Comparison of ENCODE assay signal across 19 cellular contexts in the genomic region with DNA sequence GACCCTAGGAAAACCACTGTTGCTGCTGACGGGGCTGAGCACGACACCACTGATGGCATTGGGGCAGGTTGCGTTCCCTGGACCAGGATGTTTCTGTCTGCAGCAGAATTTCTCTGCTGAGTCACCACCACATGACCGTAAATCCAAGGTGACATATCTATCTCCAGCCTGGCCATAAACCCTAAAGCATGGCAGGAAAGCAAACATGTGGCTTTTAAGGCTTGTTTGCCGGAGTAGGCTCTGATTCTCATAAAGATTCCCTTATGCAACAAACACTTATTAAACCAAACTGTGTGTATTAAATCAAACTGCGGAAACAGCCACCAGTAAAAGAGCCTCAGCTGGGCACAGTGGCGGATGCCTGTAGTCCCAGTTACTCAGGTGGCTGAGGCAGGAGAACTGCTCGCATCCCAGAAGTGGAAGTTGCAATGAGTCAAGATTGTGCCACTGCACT. TPM values are rescaled to one million over a fixed set of nuclear protein-coding genes. Genes with fewer than 3 reads are reported as not detected.
DNase-seq lines count a peak whose midpoint lies in the region; TF ChIP-seq lines count a peak whose summit lies in the region.
"Had no signal": no experiment of that assay in that cellular context is flagged by ENCODE, and none has a peak within 500 bp of the region (broad histone marks: within the 10 kb centered on the region; RNA-seq: fewer than 3 reads in every experiment).

No MANE protein-coding gene starts in this region.

- H3K4me1 Mint-ChIP-seq in activated T-helper 1 cell treated with anti-CD3 and anti-CD28 coated beads, Interleukin-12 subunit alpha, Interleukin-12 subunit beta, Interleukin-2, Interleukin-4 antibody, amounts not matched to agents 30 ng/mL and 10 ng/mL and 1 ng/mL, durations not matched to agents 14 hours and 24 hours and 36 hours (ENCODE audit: low read depth): no peaks in the 10 kb centered on the region
- H3K4me1 Mint-ChIP-seq: activated naive CD8-positive, alpha-beta T cell treated with anti-CD3 and anti-CD28 coated beads, Interleukin-2, amount 10 ng/mL, durations not matched to agents 7 days and 5 days had no signal

- H3K4me1 ChIP-seq in transverse colon: peaks cover 0 to 22% (median 8%) of the 10 kb centered on the region in 4 donors
- H3K4me1 ChIP-seq: thyroid gland had no signal

- WGBS in transverse colon (ENCODE audit: low coverage in 1 of 2), 2 donors: 62% methylated on average over 8 of the region's 8 CpGs; no CpG with 5 or more reads in 1 of the 2 donors

- H3K9me3 Mint-ChIP-seq in activated T-helper 1 cell treated with anti-CD3 and anti-CD28 coated beads, Interleukin-12 subunit alpha, Interleukin-12 subunit beta, Interleukin-2, Interleukin-4 antibody, amounts not matched to agents 30 ng/mL and 10 ng/mL and 1 ng/mL, durations not matched to agents 14 hours and 24 hours and 36 hours: no peaks in the 10 kb centered on the region

- no peaks in the 10 kb centered on the region for H3K27me3 ChIP-seq in transverse colon
- H3K27me3 ChIP-seq: heart left ventricle, thyroid gland had no signal

- peaks cover 0 to 2% (median 0%) of the 10 kb centered on the region in 4 donors for H3K36me3 ChIP-seq in transverse colon

- H3K9me3 ChIP-seq in transverse colon: no peaks in the 10 kb centered on the region
- H3K9me3 ChIP-seq: thyroid gland had no signal

- no peak for TF ChIP-seq EP300 in transverse colon (IDR thresholded peaks at IDR 0.05; ENCODE audit: low read depth)

- H3K4me3 ChIP-seq in fibroblast of mammary gland (ENCODE audit: control insufficient read depth, low read depth, low read length): no peak overlapping the region
- no peak overlapping the region for H3K4me3 ChIP-seq in transverse colon
- H3K4me3 ChIP-seq: heart left ventricle, thyroid gland had no signal

- H3K27ac ChIP-seq in transverse colon (peak overlapping the region in 2 of 4 donors; percentile 20 to 55), caudate nucleus (ENCODE audit: low read depth, low read length) (no peak overlapping the region)
- H3K27ac ChIP-seq: heart left ventricle, thyroid gland had no signal

- intact Hi-C loops in transverse colon (cut with DNase I; ENCODE audit: low total_unique reads): no loop called here
- intact Hi-C loops in activated T-helper 1 cell treated with anti-CD3 and anti-CD28 coated beads, Interleukin-12 subunit alpha, Interleukin-12 subunit beta, Interleukin-2, Interleukin-4 antibody, amounts not matched to agents 30 ng/mL and 10 ng/mL and 1 ng/mL, durations not matched to agents 14 hours and 24 hours and 36 hours (cut with micrococcal nuclease): no loop called here

- H3K27me3 Mint-ChIP-seq in activated T-helper 1 cell treated with anti-CD3 and anti-CD28 coated beads, Interleukin-12 subunit alpha, Interleukin-12 subunit beta, Interleukin-2, Interleukin-4 antibody, amounts not matched to agents 30 ng/mL and 10 ng/mL and 1 ng/mL, durations not matched to agents 14 hours and 24 hours and 36 hours (ENCODE audit: insufficient read depth): no peaks in the 10 kb centered on the region
- H3K27me3 Mint-ChIP-seq: activated naive CD8-positive, alpha-beta T cell treated with anti-CD3 and anti-CD28 coated beads, Interleukin-2, amount 10 ng/mL, durations not matched to agents 7 days and 5 days; T-helper 17 cell had no signal

- no peak overlapping the region for H3K4me3 Mint-ChIP-seq in activated T-helper 1 cell treated with anti-CD3 and anti-CD28 coated beads, Interleukin-12 subunit alpha, Interleukin-12 subunit beta, Interleukin-2, Interleukin-4 antibody, amounts not matched to agents 30 ng/mL and 10 ng/mL and 1 ng/mL, durations not matched to agents 14 hours and 24 hours and 36 hours
- H3K4me3 Mint-ChIP-seq: activated naive CD8-positive, alpha-beta T cell treated with anti-CD3 and anti-CD28 coated beads, Interleukin-2, amount 10 ng/mL, durations not matched to agents 7 days and 5 days; CD8-positive, alpha-beta T cell; T-helper 17 cell had no signal

- H3K27ac Mint-ChIP-seq in activated T-helper 1 cell treated with anti-CD3 and anti-CD28 coated beads, Interleukin-12 subunit alpha, Interleukin-12 subunit beta, Interleukin-2, Interleukin-4 antibody, amounts not matched to agents 30 ng/mL and 10 ng/mL and 1 ng/mL, durations not matched to agents 14 hours and 24 hours and 36 hours: no peak overlapping the region
- H3K27ac Mint-ChIP-seq: activated naive CD8-positive, alpha-beta T cell treated with anti-CD3 and anti-CD28 coated beads, Interleukin-2, amount 10 ng/mL, durations not matched to agents 7 days and 5 days; CD8-positive, alpha-beta T cell; T-helper 17 cell had no signal

- TF ChIP-seq CTCF in fibroblast of mammary gland (conservative IDR thresholded peaks at IDR 0.05; ENCODE audit: control insufficient read depth, insufficient read depth, low read depth, low read length): no peak
- no peak for TF ChIP-seq CTCF in transverse colon (IDR thresholded peaks at IDR 0.05)

- no peak for TF ChIP-seq POLR2A in transverse colon (IDR thresholded peaks at IDR 0.05)

- H3K36me3 Mint-ChIP-seq in activated T-helper 1 cell treated with anti-CD3 and anti-CD28 coated beads, Interleukin-12 subunit alpha, Interleukin-12 subunit beta, Interleukin-2, Interleukin-4 antibody, amounts not matched to agents 30 ng/mL and 10 ng/mL and 1 ng/mL, durations not matched to agents 14 hours and 24 hours and 36 hours (ENCODE audit: low read depth): peaks cover 33% of the 10 kb centered on the region

- peak; percentile 28 for DNase-seq in ELR (ENCODE audit: low read depth)
- peak; percentile 71 for DNase-seq in LoVo (ENCODE audit: low spot score)
- peak; percentile 42 for DNase-seq in fibroblast of mammary gland (ENCODE audit: low read depth)
- peak; percentile 60 for DNase-seq in transverse colon
- DNase-seq in caudate nucleus (lab: John Stamatoyannopoulos, UW): no peak
- DNase-seq in activated T-helper 1 cell treated with anti-CD3 and anti-CD28 coated beads, Interleukin-12 subunit alpha, Interleukin-12 subunit beta, Interleukin-2, Interleukin-4 antibody, amounts not matched to agents 30 ng/mL and 10 ng/mL and 1 ng/mL, durations not matched to agents 14 hours and 24 hours and 36 hours (ENCODE audit: low spot score): no peak
- DNase-seq in KBM-7: no peak
- DNase-seq: activated CD4-positive, alpha-beta T cell treated with anti-CD3 and anti-CD28 coated beads for 4 hours; activated naive CD8-positive, alpha-beta T cell treated with anti-CD3 and anti-CD28 coated beads, Interleukin-2, amount 10 ng/mL, durations not matched to agents 7 days and 5 days; activated T-cell treated with anti-CD3 and anti-CD28 coated beads for 4 hours; CD8-positive, alpha-beta T cell; erythroblast; heart left ventricle; NCI-H2081; NCI-H748 treated with DMSO at 0.1 percent for 48 hours; stimulated activated CD4-positive, alpha-beta T cell treated with anti-CD3 and anti-CD28 coated beads, Interleukin-1b, Interleukin-23, amount 100 ng/mL, for 48 hours; stimulated activated CD8-positive, alpha-beta memory T cell treated with anti-CD3 and anti-CD28 coated beads, Interleukin-4, amount 100 ng/mL, for 48 hours; T-helper 17 cell; thyroid gland had no signal

- in situ Hi-C loops in transverse colon (cut with MboI; ENCODE audit: low pct_ligation_motif_present in 1 of 4, low pct_unique_long_range_greater_than_20kb in 1 of 4, low sequenced_read_pairs in 3 of 4): no loop called here
- in situ Hi-C loops in KBM-7 (cut with MboI; ENCODE audit: low pct_unique_long_range_greater_than_20kb, low sequenced_read_pairs): no loop called here

RNA-seq across cellular contexts. Expression of gene MPHOSPH6, which starts 17.4 kb away (rescaled TPM):
- 10 to 100 TPM in 2 of 4 donors, 1 to 10 TPM in 1, not detected in 1; 5.0 to 47.7 (median 32.4) TPM for total RNA-seq in transverse colon
- total RNA-seq in activated T-helper 1 cell treated with anti-CD3 and anti-CD28 coated beads, Interleukin-12 subunit alpha, Interleukin-12 subunit beta, Interleukin-2, Interleukin-4 antibody, amounts not matched to agents 30 ng/mL and 10 ng/mL and 1 ng/mL, durations not matched to agents 14 hours and 24 hours and 36 hours: 49.6 and 49.8 TPM in 2 replicates

Comparison
In these comparisons a context has a peak if more than half of its experiments do, and no peak if none do; other contexts are left out.
1. DNase-seq: peak in ELR (single experiment), LoVo (single experiment), fibroblast of mammary gland (single experiment) and transverse colon (single experiment); none in caudate nucleus (0 of 61), activated T-helper 1 cell treated with anti-CD3 and anti-CD28 coated beads, Interleukin-12 subunit alpha, Interleukin-12 subunit beta, Interleukin-2, Interleukin-4 antibody, amounts not matched to agents 30 ng/mL and 10 ng/mL and 1 ng/mL, durations not matched to agents 14 hours and 24 hours and 36 hours (single experiment) and KBM-7 (single experiment).